12 cellular contexts compared by ENCODE assay signal in genomic region chr10:121994429-121994881, GRCh38. TPM values are rescaled to one million over a fixed set of nuclear protein-coding genes. Genes with fewer than 3 reads are reported as not detected.
DNase-seq lines count a peak whose midpoint lies in the region; ATAC-seq and TF ChIP-seq lines count a peak whose summit lies in the region.
"Had no signal": no experiment of that assay in that cellular context is flagged by ENCODE, and none has a peak within 500 bp of the region (broad histone marks: within the 10 kb centered on the region; RNA-seq: fewer than 3 reads in every experiment).

No MANE protein-coding gene starts in this region.

- H3K36me3 Mint-ChIP-seq in mesothelial cell of epicardium, result peaks cover 2% of the 10 kb centered on the region

- no peaks in the 10 kb centered on the region for H3K9me3 ChIP-seq in PC-3 (ENCODE audit: low read length)
- H3K9me3 ChIP-seq in transverse colon, result no peaks in the 10 kb centered on the region

- TF ChIP-seq POLR2A in transverse colon (IDR thresholded peaks at IDR 0.05), result peak; percentile 45

- H3K4me3 Mint-ChIP-seq in mesothelial cell of epicardium, result peak overlapping the region; percentile 30
- H3K4me3 Mint-ChIP-seq: naive B cell; T-helper 1 cell treated with Interleukin-12 subunit alpha and Interleukin-12 subunit beta and Interleukin-4 antibody, amounts not matched to agents 30 μg/mL and 1 μg/mL, for 36 hours had no signal

- DNase-seq in PC-3 (peak; percentile 76), mesothelial cell of epicardium (ENCODE audit: low spot score in 2 of 2, unreplicated experiment in 2 of 2) (peak in 1 of 2 experiments; percentile 55), transverse colon (peak; percentile 64), NCI-H1092 treated with DMSO at 0.1 percent for 48 hours (lab: John Stamatoyannopoulos, UW) (no peak), Kasumi-1 (lab: John Stamatoyannopoulos, UW) (no peak)
- DNase-seq: activated gamma-delta T cell treated with Interleukin-2 at 50 U/mL for 16 hours, naive B cell, NCI-H1694 had no signal

- H3K4me1 ChIP-seq in PC-3 (ENCODE audit: insufficient read depth, low read length), result peaks cover 31% of the 10 kb centered on the region
- peaks cover 16 to 42% (median 36%) of the 10 kb centered on the region in 4 donors for H3K4me1 ChIP-seq in transverse colon

- H3K36me3 ChIP-seq in PC-3 (ENCODE audit: low read depth, low read length), result no peaks in the 10 kb centered on the region
- no peaks in the 10 kb centered on the region for H3K36me3 ChIP-seq in transverse colon

- 19 to 23% methylated on average over 4 to 9 of the region's 9 CpGs for WGBS in transverse colon (ENCODE audit: low coverage in 1 of 2), 2 donors

- peak overlapping the region; percentile 95 for H3K27ac Mint-ChIP-seq in mesothelial cell of epicardium
- H3K27ac Mint-ChIP-seq: naive B cell; T-helper 1 cell treated with Interleukin-12 subunit alpha and Interleukin-12 subunit beta and Interleukin-4 antibody, amounts not matched to agents 30 μg/mL and 1 μg/mL, for 36 hours had no signal

- H3K4me1 Mint-ChIP-seq in mesothelial cell of epicardium, result peaks cover 28% of the 10 kb centered on the region
- H3K4me1 Mint-ChIP-seq: naive B cell had no signal

- TF ChIP-seq CTCF in PC-3 (conservative IDR thresholded peaks at IDR 0.05; ENCODE audit: low read depth, low read length), result no peak
- TF ChIP-seq CTCF in mesothelial cell of epicardium (IDR thresholded peaks at IDR 0.05; ENCODE audit: unreplicated experiment), result no peak
- TF ChIP-seq CTCF in transverse colon (IDR thresholded peaks at IDR 0.05), result no peak

- peak overlapping the region; percentile 69 for H2AFZ ChIP-seq in PC-3 (ENCODE audit: low read length)

- POLR2A ChIA-PET in PC-3 (lab: Charles Lee; ENCODE audit: unreplicated experiment), result no interaction called here

- H3K4me3 ChIP-seq in PC-3 (ENCODE audit: low read length), result peak overlapping the region; percentile 34; the same call in 1 of the 2 replicates
- H3K4me3 ChIP-seq in transverse colon, result peak overlapping the region in 1 of 4 donors; percentile 14

- H3K9me2 ChIP-seq in PC-3 (replicated peaks; ENCODE audit: low read length), result no peaks in the 10 kb centered on the region

- in situ Hi-C loops in transverse colon (cut with MboI; ENCODE audit: low pct_ligation_motif_present in 1 of 4, low pct_unique_long_range_greater_than_20kb in 1 of 4, low sequenced_read_pairs in 3 of 4), result no loop called here

- H3F3A ChIP-seq in PC-3 (ENCODE audit: low read length, unreplicated experiment), result no peaks in the 10 kb centered on the region

- no peaks in the 10 kb centered on the region for H3K79me2 ChIP-seq in PC-3 (ENCODE audit: low read length)

- peaks cover 7% of the 10 kb centered on the region for H3K9me3 Mint-ChIP-seq in mesothelial cell of epicardium
- H3K9me3 Mint-ChIP-seq: T-helper 1 cell treated with Interleukin-12 subunit alpha and Interleukin-12 subunit beta and Interleukin-4 antibody, amounts not matched to agents 30 μg/mL and 1 μg/mL, for 36 hours had no signal

- no peak for TF ChIP-seq EP300 in transverse colon (IDR thresholded peaks at IDR 0.05; ENCODE audit: low read depth)

- H3K27me3 ChIP-seq in PC-3 (ENCODE audit: low read length) (no peaks in the 10 kb centered on the region), transverse colon (no peaks in the 10 kb centered on the region)

- CTCF ChIA-PET in PC-3 (lab: Charles Lee), result no interaction called here

- H3K4me2 ChIP-seq in PC-3 (ENCODE audit: low read length), result peak overlapping the region; percentile 77

- peak overlapping the region; percentile 66 for H3K9ac ChIP-seq in PC-3 (ENCODE audit: low read length)

- no peaks in the 10 kb centered on the region for H4K20me1 ChIP-seq in PC-3 (ENCODE audit: low read length)

- H3K27ac ChIP-seq in PC-3 (ENCODE audit: low read length) (peak overlapping the region; percentile 92), transverse colon (peak overlapping the region; percentile 83 to 86 (median 84))

- H3K27me3 Mint-ChIP-seq in mesothelial cell of epicardium (ENCODE audit: low read depth), result no peaks in the 10 kb centered on the region

- intact Hi-C loops in PC-3 (cut with micrococcal nuclease) (loop anchor here (1.0 kb wide), 1 partner anchor 23 kb away; no protein-coding TSS in a partner anchor), transverse colon (cut with DNase I; ENCODE audit: low total_unique reads) (loop anchor here (10.0 kb wide), 1 partner anchor 70 kb away; the partner anchor contains the start of gene ATE1)

- no TSS peak for BruUV-seq in PC-3 (replicated peaks; lab: Mats Ljungman, UMichigan)

- ATAC-seq in PC-3 (peak; percentile 73), esophagus mucosa (peak; percentile 78), GM21737 (IDR thresholded peaks at IDR 0.05; ENCODE audit: unreplicated experiment) (no peak), GM19467 (IDR thresholded peaks at IDR 0.05; ENCODE audit: unreplicated experiment) (no peak)

RNA-seq across cellular contexts. Expression of gene TACC2, which starts 5.5 kb away (rescaled TPM):
- total RNA-seq in PC-3 (2014; rRNA removed), result 27.9 and 31.7 TPM in 2 replicates
- total RNA-seq in esophagus mucosa, result 90.0 TPM
- total RNA-seq in mesothelial cell of epicardium, result 25.5 to 30.3 TPM (median 27.7 TPM) in 3 replicates
- 100 to 1,000 TPM in 2 of 4 donors, 10 to 100 TPM in 2; 65.9 to 178 (median 101) TPM for total RNA-seq in transverse colon

RNA-seq across cellular contexts. Expression of gene NSMCE4A, which starts 19.4 kb away (rescaled TPM):
- total RNA-seq in PC-3 (2014; rRNA removed) (46.3 and 47.3 TPM in 2 replicates), esophagus mucosa (33.9 TPM), mesothelial cell of epicardium (41.7 to 46.9 TPM (median 44.4 TPM) in 3 replicates), transverse colon (100 to 1,000 TPM in 2 of 4 donors, 10 to 100 TPM in 2; 71.1 to 152 (median 92.7) TPM)

Comparison
In these comparisons a context has a peak if more than half of its experiments do, and no peak if none do; other contexts are left out.
1. ATAC-seq: peak in PC-3 (single experiment) and esophagus mucosa (single experiment); none in GM21737 (single experiment) and GM19467 (single experiment).
2. DNase-seq: peak in PC-3 (single experiment) and transverse colon (single experiment); none in NCI-H1092 treated with DMSO at 0.1 percent for 48 hours (single experiment) and Kasumi-1 (0 of 2).